Comparison of ENCODE assay signal across 8 cellular contexts in the genomic region with DNA sequence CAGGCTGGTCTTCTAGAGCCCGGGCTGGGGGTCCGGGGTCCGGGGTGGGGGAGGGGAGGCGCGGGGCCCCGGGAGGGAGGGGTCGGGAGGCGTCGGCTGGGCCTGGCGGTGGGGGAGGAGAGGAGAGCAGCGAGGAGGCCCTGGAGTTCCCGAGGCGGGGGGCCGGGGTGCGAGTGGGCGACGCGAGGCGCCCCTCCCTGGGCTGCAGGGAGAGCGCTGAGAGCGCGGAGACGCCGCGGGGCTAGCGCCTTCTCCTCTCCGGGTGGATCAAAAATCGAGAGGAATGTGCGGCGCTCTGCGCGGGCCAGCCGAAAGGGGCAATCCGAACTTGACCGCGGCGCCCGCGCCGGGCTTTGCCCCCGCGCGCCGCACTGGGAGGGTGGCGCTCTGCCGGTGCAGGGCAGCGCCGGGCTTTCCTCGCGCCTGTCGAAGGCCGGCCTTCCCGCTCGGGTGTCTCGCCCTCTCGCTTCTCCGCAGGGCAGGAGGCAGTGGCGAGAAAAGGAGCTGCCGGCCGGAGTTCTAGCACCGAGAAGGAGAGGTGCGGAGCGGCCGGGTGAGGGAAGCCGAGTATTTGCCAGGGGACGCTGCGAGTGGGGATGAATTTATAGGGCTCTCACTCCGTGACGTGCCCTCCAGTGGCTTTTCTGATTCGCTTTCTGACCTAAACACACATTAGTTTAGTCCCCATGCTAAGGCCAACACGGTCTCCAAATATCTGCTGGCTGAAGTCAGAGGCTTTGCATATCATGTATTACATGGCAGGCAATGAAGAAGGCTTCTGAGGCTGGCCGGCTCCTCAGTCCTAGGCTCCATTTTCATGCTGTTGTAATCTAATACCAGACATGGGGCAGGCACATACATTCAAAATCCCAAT. TPM values are rescaled to one million over a fixed set of nuclear protein-coding genes. Genes with fewer than 3 reads are reported as not detected.
DNase-seq lines count a peak whose midpoint lies in the region; ATAC-seq and TF ChIP-seq lines count a peak whose summit lies in the region.

A gene with protein sequence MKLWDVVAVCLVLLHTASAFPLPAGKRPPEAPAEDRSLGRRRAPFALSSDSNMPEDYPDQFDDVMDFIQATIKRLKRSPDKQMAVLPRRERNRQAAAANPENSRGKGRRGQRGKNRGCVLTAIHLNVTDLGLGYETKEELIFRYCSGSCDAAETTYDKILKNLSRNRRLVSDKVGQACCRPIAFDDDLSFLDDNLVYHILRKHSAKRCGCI (minus strand): TSS at position 6 of the 874 bp plus-strand sequence. CDS start 5,245 bp downstream, outside the sequence.

- DNase-seq in AG08395 (ENCODE audit: low spot score): peak; percentile 82
- peak; percentile 43 for DNase-seq in GM13977 (ENCODE audit: low spot score)
- DNase-seq in activated T-cell treated with anti-CD3 and anti-CD28 coated beads, Interleukin-2, amount 50 U/mL, for 72 hours: no peak
- DNase-seq in left ventricle myocardium inferior: peak; percentile 26
- no peak for DNase-seq in H4 (ENCODE audit: low spot score)
- no peak for DNase-seq in NCI-H187 (lab: John Stamatoyannopoulos, UW)

- H3K4me1 Mint-ChIP-seq in activated T-cell treated with anti-CD3 and anti-CD28 coated beads, Interleukin-2, amount 50 U/mL, for 72 hours (ENCODE audit: low read depth): peaks cover 32% of the 10 kb centered on the region

- peak within 1 kb of the TSS; percentile 61 for H3K9ac ChIP-seq in rectal smooth muscle tissue (ENCODE audit: low read length)

- TF ChIP-seq CTCF in GM13977 (IDR thresholded peaks at IDR 0.05; ENCODE audit: extremely low read depth, insufficient read depth, missing control alignments) (peak; percentile 6), left ventricle myocardium inferior (IDR thresholded peaks at IDR 0.05; ENCODE audit: borderline replicate concordance) (peak; percentile 26)

- in situ Hi-C loops in GM13977 (cut with MboI; ENCODE audit: low pct_unique_long_range_greater_than_20kb, low sequenced_read_pairs, unreplicated experiment): no loop called here

- no peak within 1 kb of the TSS for H3K27ac Mint-ChIP-seq in activated T-cell treated with anti-CD3 and anti-CD28 coated beads, Interleukin-2, amount 50 U/mL, for 72 hours

- peak within 1 kb of the TSS; percentile 33 for H3K27ac ChIP-seq in left ventricle myocardium inferior (replicated peaks)
- peak within 1 kb of the TSS; percentile 93 for H3K27ac ChIP-seq in rectal smooth muscle tissue (ENCODE audit: low read depth, low read length)

- no peaks in the 10 kb centered on the region for H3K36me3 ChIP-seq in left ventricle myocardium inferior
- no peaks in the 10 kb centered on the region for H3K36me3 ChIP-seq in rectal smooth muscle tissue (ENCODE audit: control insufficient read depth, insufficient read depth, low read length)

- peak within 1 kb of the TSS; percentile 72 to 82 for H3K4me3 Mint-ChIP-seq in activated T-cell treated with anti-CD3 and anti-CD28 coated beads, Interleukin-2, amount 50 U/mL, for 72 hours

- H3K36me3 Mint-ChIP-seq in activated T-cell treated with anti-CD3 and anti-CD28 coated beads, Interleukin-2, amount 50 U/mL, for 72 hours (ENCODE audit: insufficient read depth in 2 of 2): peaks cover 0 to 1% of the 10 kb centered on the region in 2 donors

- H3K4me1 ChIP-seq in left ventricle myocardium inferior (peaks cover 50% of the 10 kb centered on the region), rectal smooth muscle tissue (ENCODE audit: control insufficient read depth, insufficient read depth, low read length) (peaks cover 9% of the 10 kb centered on the region)

- H3K4me3 ChIP-seq in left ventricle myocardium inferior (peak within 1 kb of the TSS; percentile 68), rectal smooth muscle tissue (ENCODE audit: low read length) (peak within 1 kb of the TSS; percentile 79)

- peak in 1 of 2 donors; percentile 20 for ATAC-seq in activated T-cell treated with anti-CD3 and anti-CD28 coated beads, Interleukin-2, amount 50 U/mL, for 72 hours (replicated peaks in 1 of 2)
- no peak for ATAC-seq in GM21381 (IDR thresholded peaks at IDR 0.05; ENCODE audit: unreplicated experiment)

- intact Hi-C loops in left ventricle myocardium inferior (cut with micrococcal nuclease): no loop called here

- H3K27me3 Mint-ChIP-seq in activated T-cell treated with anti-CD3 and anti-CD28 coated beads, Interleukin-2, amount 50 U/mL, for 72 hours (ENCODE audit: low read depth): peaks cover 78% of the 10 kb centered on the region

- H3K27me3 ChIP-seq in left ventricle myocardium inferior (ENCODE audit: low read depth): peaks cover 100% of the 10 kb centered on the region
- H3K27me3 ChIP-seq in rectal smooth muscle tissue (ENCODE audit: control insufficient read depth, insufficient read depth, low read length): peaks cover 10% of the 10 kb centered on the region

- H3K9me3 Mint-ChIP-seq in activated T-cell treated with anti-CD3 and anti-CD28 coated beads, Interleukin-2, amount 50 U/mL, for 72 hours: peaks cover 0 to 2% of the 10 kb centered on the region in 2 donors

- no peaks in the 10 kb centered on the region for H3K9me3 ChIP-seq in left ventricle myocardium inferior (replicated peaks)

RNA-seq across cellular contexts. Expression of the gene that starts here (rescaled TPM):
- not detected for total RNA-seq in activated T-cell treated with anti-CD3 and anti-CD28 coated beads, Interleukin-2, amount 50 U/mL, for 72 hours
- total RNA-seq in left ventricle myocardium inferior: 0.27 TPM
- total RNA-seq in H4 (2014; rRNA removed; shearing (Covaris generic)): not detected in 2 replicates

Comparison
In these comparisons a context has a peak if more than half of its experiments do, and no peak if none do; other contexts are left out.
1. Peak in DNase-seq, H3K4me3 ChIP-seq and H3K27ac ChIP-seq in left ventricle myocardium inferior; RNA of the gene not detected or under 1 TPM.
2. DNase-seq: peak in AG08395 (single experiment) and GM13977 (single experiment); none in activated T-cell treated with anti-CD3 and anti-CD28 coated beads, Interleukin-2, amount 50 U/mL, for 72 hours (0 of 2), H4 (single experiment) and NCI-H187 (0 of 2).